9 cellular contexts compared by ENCODE assay signal in the genomic region with DNA sequence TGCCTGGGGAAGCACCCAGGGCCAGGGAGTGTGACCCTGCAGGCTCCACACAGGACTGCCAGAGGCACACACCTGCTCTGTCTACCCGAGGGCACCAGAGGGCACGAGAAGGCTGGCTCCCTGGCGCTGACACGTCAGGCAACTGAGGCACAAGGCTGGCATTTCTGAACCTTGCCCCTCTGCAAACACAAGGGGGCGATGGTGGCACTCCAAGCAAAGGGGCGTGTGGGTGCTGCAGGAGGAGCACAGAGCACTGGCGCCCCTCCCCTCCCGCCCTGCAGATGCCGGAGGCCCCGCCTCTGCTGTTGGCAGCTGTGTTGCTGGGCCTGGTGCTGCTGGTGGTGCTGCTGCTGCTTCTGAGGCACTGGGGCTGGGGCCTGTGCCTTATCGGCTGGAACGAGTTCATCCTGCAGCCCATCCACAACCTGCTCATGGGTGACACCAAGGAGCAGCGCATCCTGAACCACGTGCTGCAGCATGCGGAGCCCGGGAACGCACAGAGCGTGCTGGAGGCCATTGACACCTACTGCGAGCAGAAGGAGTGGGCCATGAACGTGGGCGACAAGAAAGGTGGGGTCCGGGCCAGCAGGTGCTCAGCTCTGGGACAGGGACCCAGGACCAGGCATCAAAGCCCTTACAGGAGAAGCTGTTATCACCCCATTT. TPM values are rescaled to one million over a fixed set of nuclear protein-coding genes. Genes with fewer than 3 reads are reported as not detected.
DNase-seq lines count a peak whose midpoint lies in the region; ATAC-seq and TF ChIP-seq lines count a peak whose summit lies in the region.
"Had no signal": no experiment of that assay in that cellular context is flagged by ENCODE, and none has a peak within 500 bp of the region (broad histone marks: within the 10 kb centered on the region; RNA-seq: fewer than 3 reads in every experiment).

No MANE protein-coding gene starts in this region.

- H3K27me3 Mint-ChIP-seq in progenitor cell of endocrine pancreas = no peaks in the 10 kb centered on the region

- H3K27me3 ChIP-seq in HUES48 (ENCODE audit: control insufficient read depth, insufficient read depth, low read length) (no peaks in the 10 kb centered on the region), cardiac muscle cell (no peaks in the 10 kb centered on the region)

- H3K4me3 ChIP-seq in HUES48 (ENCODE audit: low read depth, low read length) (peak overlapping the region; percentile 30; the same call in 1 of the 2 replicates), cardiac muscle cell (no peak overlapping the region)
- H3K4me3 ChIP-seq: SK-N-MC had no signal

- no peak for ATAC-seq in HG03025 (IDR thresholded peaks at IDR 0.05; ENCODE audit: low FRiP score, unreplicated experiment)
- no peak for ATAC-seq in HG03354 (IDR thresholded peaks at IDR 0.05; ENCODE audit: poor library complexity, severe bottlenecking, unreplicated experiment)

- no peaks in the 10 kb centered on the region for H3K9me3 ChIP-seq in HUES48 (ENCODE audit: control insufficient read depth, insufficient read depth, low read length)
- no peaks in the 10 kb centered on the region for H3K9me3 ChIP-seq in cardiac muscle cell (ENCODE audit: low read depth)

- peak overlapping the region; percentile 92 for H3K27ac Mint-ChIP-seq in progenitor cell of endocrine pancreas

- peaks cover 6% of the 10 kb centered on the region for H3K36me3 Mint-ChIP-seq in progenitor cell of endocrine pancreas (ENCODE audit: insufficient read depth)

- H3K36me3 ChIP-seq in HUES48 (ENCODE audit: control insufficient read depth, insufficient read depth, low read length) (no peaks in the 10 kb centered on the region; the same call in 1 of the 2 replicates), cardiac muscle cell (no peaks in the 10 kb centered on the region)

- H3K4me1 ChIP-seq in HUES48 (ENCODE audit: control insufficient read depth, insufficient read depth, low read length) (peaks cover 19% of the 10 kb centered on the region), cardiac muscle cell (ENCODE audit: low read depth) (peaks cover 11% of the 10 kb centered on the region)

- peak overlapping the region; percentile 52 for H3K4me3 Mint-ChIP-seq in progenitor cell of endocrine pancreas (ENCODE audit: low read depth)

- no peak overlapping the region for H3K9ac ChIP-seq in HUES48 (ENCODE audit: low read depth, low read length)

- H3K27ac ChIP-seq in HUES48 (ENCODE audit: low read depth, low read length) (peak overlapping the region; percentile 44), cardiac muscle cell (no peak overlapping the region)
- H3K27ac ChIP-seq: SK-N-MC had no signal

- peaks cover 38% of the 10 kb centered on the region for H3K4me1 Mint-ChIP-seq in progenitor cell of endocrine pancreas (ENCODE audit: low read depth)

- TF ChIP-seq CTCF in cardiac muscle cell (IDR thresholded peaks at IDR 0.05; ENCODE audit: low read depth, low read length) (peak; percentile 64), progenitor cell of endocrine pancreas (IDR thresholded peaks at IDR 0.05; ENCODE audit: unreplicated experiment) (peak; percentile 65)

- no peaks in the 10 kb centered on the region for H3K9me3 Mint-ChIP-seq in progenitor cell of endocrine pancreas (ENCODE audit: low read depth)

- DNase-seq in COLO829 (ENCODE audit: low spot score) = peak; percentile 75
- DNase-seq in RPMI8226 = peak; percentile 67
- DNase-seq in activated naive CD8-positive, alpha-beta T cell treated with anti-CD3 and anti-CD28 coated beads, Interleukin-2, amount 50 U/mL, for 16 hours (ENCODE audit: low read depth, low spot score) = peak; percentile 36
- peak; percentile 83 to 89 for DNase-seq in cardiac muscle cell (ENCODE audit: low read depth in 1 of 2, low spot score in 1 of 2)
- DNase-seq in progenitor cell of endocrine pancreas (ENCODE audit: low spot score, unreplicated experiment) = peak; percentile 51

RNA-seq across cellular contexts. Expression of a gene that starts 20.8 kb away (rescaled TPM):
- total RNA-seq in cardiac muscle cell = 15.6 and 16.1 TPM in 2 replicates
- polyA plus RNA-seq in cardiac muscle cell = 21.2 and 24.2 TPM in 2 replicates
- 14.0 and 14.3 TPM in 2 replicates for total RNA-seq in progenitor cell of endocrine pancreas

RNA-seq across cellular contexts. Expression of a gene that starts 20.8 kb away (rescaled TPM):
- total RNA-seq in cardiac muscle cell (41.3 and 51.9 TPM in 2 replicates), progenitor cell of endocrine pancreas (48.7 and 58.2 TPM in 2 replicates)
- polyA plus RNA-seq in cardiac muscle cell = 33.2 and 35.8 TPM in 2 replicates

RNA-seq across cellular contexts. Expression of a gene that starts 54.2 kb away (rescaled TPM):
- total RNA-seq in cardiac muscle cell (55.5 and 64.3 TPM in 2 replicates), progenitor cell of endocrine pancreas (95.3 and 101 TPM in 2 replicates)
- 28.8 and 40.3 TPM in 2 replicates for polyA plus RNA-seq in cardiac muscle cell

RNA-seq across cellular contexts. Expression of a gene that starts 58.5 kb away (rescaled TPM):
- total RNA-seq in cardiac muscle cell (19.4 and 21.9 TPM in 2 replicates), progenitor cell of endocrine pancreas (19.9 and 21.8 TPM in 2 replicates)
- 17.5 and 18.7 TPM in 2 replicates for polyA plus RNA-seq in cardiac muscle cell

Comparison
In these comparisons a context has a peak if more than half of its experiments do, and no peak if none do; other contexts are left out.
1. DNase-seq: peak in every context shown above with its lines; median percentile 86 in cardiac muscle cell; 75 in COLO829; 67 in RPMI8226; 51 in progenitor cell of endocrine pancreas; 36 in activated naive CD8-positive, alpha-beta T cell treated with anti-CD3 and anti-CD28 coated beads, Interleukin-2, amount 50 U/mL, for 16 hours.